In genomic region chr17:38592487-38592886, GRCh38 we compare ENCODE assay signal across 16 cellular contexts.
"Had no signal": no experiment of that assay in that cellular context is flagged by ENCODE, and none has a peak within 500 bp of the region (broad histone marks: within the 10 kb centered on the region; RNA-seq: fewer than 3 reads in every experiment).

No MANE protein-coding gene starts in this region.

- H3K27me3 ChIP-seq: right atrium auricular region had no signal

- H3K9me3 Mint-ChIP-seq: activated B cell treated with CpG ODN at 0.5 μM for 24 hours; nephron; T-helper 1 cell treated with Interleukin-12 subunit alpha and Interleukin-12 subunit beta and Interleukin-4 antibody, amounts not matched to agents 30 μg/mL and 1 μg/mL, for 36 hours had no signal

- H3K27ac Mint-ChIP-seq: activated B cell treated with CpG ODN at 0.5 μM for 24 hours; nephron; progenitor cell of endocrine pancreas; T-helper 1 cell treated with Interleukin-12 subunit alpha and Interleukin-12 subunit beta and Interleukin-4 antibody, amounts not matched to agents 30 μg/mL and 1 μg/mL, for 36 hours had no signal

- H3K9me3 ChIP-seq: right atrium auricular region had no signal

- H3K4me3 ChIP-seq: coronary artery, right atrium auricular region, skin epidermis had no signal

- ATAC-seq: stimulated activated naive CD8-positive, alpha-beta T cell treated with anti-CD3 and anti-CD28 coated beads, Interleukin-15, Interleukin-2, amounts not matched to agents 100 U/mL and 50 U/mL, for 24 hours had no signal

- DNase-seq: activated B cell treated with CpG ODN at 0.5 μM for 24 hours; activated CD4-positive, alpha-beta T cell treated with anti-CD3 and anti-CD28 coated beads for 48 hours; activated naive CD4-positive, alpha-beta T cell treated with Interleukin-2 at 50 U/mL for 16 hours; activated T-cell treated with anti-CD3 and anti-CD28 coated beads for 4 hours; effector CD4-positive, alpha-beta T cell; foreskin fibroblast; mesendoderm; stimulated activated CD4-positive, alpha-beta T cell treated with anti-CD3 and anti-CD28 coated beads, Interleukin-4, amount 100 ng/mL, for 24 hours; stimulated activated naive CD8-positive, alpha-beta T cell treated with anti-CD3 and anti-CD28 coated beads, Interleukin-15, Interleukin-2, amounts not matched to agents 100 U/mL and 50 U/mL, for 24 hours; trophoblast cell had no signal

- H3K27ac ChIP-seq: coronary artery, right atrium auricular region had no signal

- H3K4me3 Mint-ChIP-seq: activated B cell treated with CpG ODN at 0.5 μM for 24 hours, nephron had no signal
